In the genomic region with DNA sequence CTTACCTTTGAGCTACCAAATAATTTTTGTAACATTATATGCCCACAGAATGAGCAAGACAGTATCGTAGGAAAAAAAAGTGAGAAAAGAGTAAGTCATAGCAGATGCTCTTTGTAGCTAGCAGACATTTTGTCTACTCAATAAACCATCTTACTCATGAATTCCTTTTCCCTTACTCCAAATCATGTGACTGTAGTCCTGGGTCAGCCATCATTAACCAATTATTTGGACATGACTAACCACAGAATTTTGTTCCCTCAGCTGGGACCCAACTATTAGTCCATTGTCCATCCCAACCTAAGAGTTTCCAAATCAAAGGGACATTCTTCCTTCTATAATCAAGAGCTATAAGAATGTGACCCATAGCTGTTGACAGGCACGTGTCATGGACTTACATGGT, we compare ENCODE assay signal across 11 cellular contexts. TPM values are rescaled to one million over a fixed set of nuclear protein-coding genes. Genes with fewer than 3 reads are reported as not detected.
DNase-seq lines count a peak whose midpoint lies in the region; ATAC-seq and TF ChIP-seq lines count a peak whose summit lies in the region.
"Had no signal": no experiment of that assay in that cellular context is flagged by ENCODE, and none has a peak within 500 bp of the region (broad histone marks: within the 10 kb centered on the region; RNA-seq: fewer than 3 reads in every experiment).

No MANE protein-coding gene starts in this region.

- intact Hi-C loops in activated T-helper 1 cell treated with anti-CD3 and anti-CD28 coated beads, Interleukin-12 subunit alpha, Interleukin-12 subunit beta, Interleukin-2, Interleukin-4 antibody, amounts not matched to agents 30 ng/mL and 10 ng/mL and 1 ng/mL, durations not matched to agents 14 hours and 24 hours and 36 hours (cut with micrococcal nuclease), result loop anchor here (1.0 kb wide), 1 partner anchor 9 kb away; no protein-coding TSS in a partner anchor

- H3K27me3 ChIP-seq in gastroesophageal sphincter, result no peaks in the 10 kb centered on the region
- H3K27me3 ChIP-seq in subcutaneous abdominal adipose tissue (ENCODE audit: control insufficient read depth in 5 of 5, insufficient read depth in 4 of 5, low read length in 5 of 5), result no peaks in the 10 kb centered on the region

- no peaks in the 10 kb centered on the region for H3K36me3 ChIP-seq in gastroesophageal sphincter
- H3K36me3 ChIP-seq in subcutaneous abdominal adipose tissue (ENCODE audit: control insufficient read depth in 5 of 5, insufficient read depth in 5 of 5, low read length in 5 of 5), result peaks cover 0 to 4% (median 0%) of the 10 kb centered on the region in 5 donors

- H3K9ac ChIP-seq in subcutaneous abdominal adipose tissue (ENCODE audit: low read length in 5 of 5), result no peak overlapping the region

- H3K4me3 ChIP-seq in gastroesophageal sphincter (no peak overlapping the region), subcutaneous abdominal adipose tissue (ENCODE audit: low read depth in 1 of 5, low read length in 5 of 5) (no peak overlapping the region)

- H3K27ac ChIP-seq in gastroesophageal sphincter, result no peak overlapping the region
- H3K27ac ChIP-seq in subcutaneous abdominal adipose tissue (ENCODE audit: low read depth, low read length), result peak overlapping the region; percentile 80

- H3K9me3 ChIP-seq in gastroesophageal sphincter, result no peaks in the 10 kb centered on the region
- H3K9me3 ChIP-seq in subcutaneous abdominal adipose tissue (ENCODE audit: control insufficient read depth in 5 of 5, low read length in 5 of 5), result no peaks in the 10 kb centered on the region

- no peak for TF ChIP-seq CTCF in gastroesophageal sphincter (IDR thresholded peaks at IDR 0.05)

- no peak for DNase-seq in activated naive CD4-positive, alpha-beta T cell treated with anti-CD3 and anti-CD28 coated beads, Interleukin-2, amount 10 ng/mL, durations not matched to agents 7 days and 5 days
- DNase-seq in activated T-helper 1 cell treated with anti-CD3 and anti-CD28 coated beads, Interleukin-12 subunit alpha, Interleukin-12 subunit beta, Interleukin-2, Interleukin-4 antibody, amounts not matched to agents 30 ng/mL and 10 ng/mL and 1 ng/mL, durations not matched to agents 14 hours and 24 hours and 36 hours (ENCODE audit: low spot score), result no peak
- no peak for DNase-seq in Kasumi-1 (lab: John Stamatoyannopoulos, UW)
- DNase-seq in T-helper 2 cell treated with Interferon-gamma antibody and Interleukin-4, amounts not matched to agents 5 μg/mL and 100 μg/mL, for 36 hours (ENCODE audit: low spot score), result no peak
- DNase-seq: activated CD4-positive, alpha-beta T cell treated with anti-CD3 and anti-CD28 coated beads, Interleukin-2, amount 50 U/mL, for 1 hour; erythroblast; NCI-H524 treated with DMSO at 0.1 percent for 48 hours had no signal

- 58 to 61% methylated on average over 2 of the region's 2 CpGs for WGBS in gastroesophageal sphincter (ENCODE audit: low coverage in 1 of 2), 2 donors

- no peaks in the 10 kb centered on the region for H3K9me3 Mint-ChIP-seq in activated naive CD4-positive, alpha-beta T cell treated with anti-CD3 and anti-CD28 coated beads, Interleukin-2, amount 50 U/mL, for 24 hours
- no peaks in the 10 kb centered on the region for H3K9me3 Mint-ChIP-seq in activated naive CD4-positive, alpha-beta T cell treated with anti-CD3 and anti-CD28 coated beads, Interleukin-2, amount 10 ng/mL, durations not matched to agents 7 days and 5 days
- no peaks in the 10 kb centered on the region for H3K9me3 Mint-ChIP-seq in activated T-helper 1 cell treated with anti-CD3 and anti-CD28 coated beads, Interleukin-12 subunit alpha, Interleukin-12 subunit beta, Interleukin-2, Interleukin-4 antibody, amounts not matched to agents 30 ng/mL and 10 ng/mL and 1 ng/mL, durations not matched to agents 14 hours and 24 hours and 36 hours
- H3K9me3 Mint-ChIP-seq in T-helper 2 cell treated with Interferon-gamma antibody and Interleukin-4, amounts not matched to agents 5 μg/mL and 100 μg/mL, for 36 hours, result no peaks in the 10 kb centered on the region

- TF ChIP-seq POLR2A in gastroesophageal sphincter (IDR thresholded peaks at IDR 0.05), result no peak

- H3K27me3 Mint-ChIP-seq in activated naive CD4-positive, alpha-beta T cell treated with anti-CD3 and anti-CD28 coated beads, Interleukin-2, amount 50 U/mL, for 24 hours, result no peaks in the 10 kb centered on the region
- no peaks in the 10 kb centered on the region for H3K27me3 Mint-ChIP-seq in activated naive CD4-positive, alpha-beta T cell treated with anti-CD3 and anti-CD28 coated beads, Interleukin-2, amount 10 ng/mL, durations not matched to agents 7 days and 5 days
- no peaks in the 10 kb centered on the region for H3K27me3 Mint-ChIP-seq in activated T-helper 1 cell treated with anti-CD3 and anti-CD28 coated beads, Interleukin-12 subunit alpha, Interleukin-12 subunit beta, Interleukin-2, Interleukin-4 antibody, amounts not matched to agents 30 ng/mL and 10 ng/mL and 1 ng/mL, durations not matched to agents 14 hours and 24 hours and 36 hours (ENCODE audit: insufficient read depth)
- no peaks in the 10 kb centered on the region for H3K27me3 Mint-ChIP-seq in T-helper 2 cell treated with Interferon-gamma antibody and Interleukin-4, amounts not matched to agents 5 μg/mL and 100 μg/mL, for 36 hours (ENCODE audit: low read depth)

- no peak for TF ChIP-seq EP300 in gastroesophageal sphincter (IDR thresholded peaks at IDR 0.05)

- H3K36me3 Mint-ChIP-seq in activated naive CD4-positive, alpha-beta T cell treated with anti-CD3 and anti-CD28 coated beads, Interleukin-2, amount 50 U/mL, for 24 hours, result peaks cover 48% of the 10 kb centered on the region
- H3K36me3 Mint-ChIP-seq in activated naive CD4-positive, alpha-beta T cell treated with anti-CD3 and anti-CD28 coated beads, Interleukin-2, amount 10 ng/mL, durations not matched to agents 7 days and 5 days, result peaks cover 70% of the 10 kb centered on the region
- H3K36me3 Mint-ChIP-seq in activated T-helper 1 cell treated with anti-CD3 and anti-CD28 coated beads, Interleukin-12 subunit alpha, Interleukin-12 subunit beta, Interleukin-2, Interleukin-4 antibody, amounts not matched to agents 30 ng/mL and 10 ng/mL and 1 ng/mL, durations not matched to agents 14 hours and 24 hours and 36 hours (ENCODE audit: low read depth), result peaks cover 57% of the 10 kb centered on the region
- H3K36me3 Mint-ChIP-seq in T-helper 2 cell treated with Interferon-gamma antibody and Interleukin-4, amounts not matched to agents 5 μg/mL and 100 μg/mL, for 36 hours (ENCODE audit: low read depth), result peaks cover 70% of the 10 kb centered on the region

- CTCF ChIA-PET in activated naive CD4-positive, alpha-beta T cell treated with anti-CD3 and anti-CD28 coated beads, Interleukin-2, amount 10 ng/mL, durations not matched to agents 7 days and 5 days (lab: Charles Lee), result interaction anchor here (0.6 to 0.8 kb wide), 2 partner anchors 195 to 808 kb away, joined by 3 read pairs; no protein-coding TSS in a partner anchor

- H3K27ac Mint-ChIP-seq in activated naive CD4-positive, alpha-beta T cell treated with anti-CD3 and anti-CD28 coated beads, Interleukin-2, amount 50 U/mL, for 24 hours, result peak overlapping the region; percentile 93
- no peak overlapping the region for H3K27ac Mint-ChIP-seq in activated naive CD4-positive, alpha-beta T cell treated with anti-CD3 and anti-CD28 coated beads, Interleukin-2, amount 10 ng/mL, durations not matched to agents 7 days and 5 days
- H3K27ac Mint-ChIP-seq in activated T-helper 1 cell treated with anti-CD3 and anti-CD28 coated beads, Interleukin-12 subunit alpha, Interleukin-12 subunit beta, Interleukin-2, Interleukin-4 antibody, amounts not matched to agents 30 ng/mL and 10 ng/mL and 1 ng/mL, durations not matched to agents 14 hours and 24 hours and 36 hours, result peak overlapping the region; percentile 84
- no peak overlapping the region for H3K27ac Mint-ChIP-seq in T-helper 2 cell treated with Interferon-gamma antibody and Interleukin-4, amounts not matched to agents 5 μg/mL and 100 μg/mL, for 36 hours

- H3K4me1 ChIP-seq in gastroesophageal sphincter (peaks cover 29 to 100% (median 49%) of the 10 kb centered on the region in 3 donors), subcutaneous abdominal adipose tissue (ENCODE audit: control insufficient read depth in 5 of 5, insufficient read depth in 5 of 5, low read length in 5 of 5) (peaks cover 14 to 79% (median 75%) of the 10 kb centered on the region in 5 donors)

- peaks cover 89% of the 10 kb centered on the region for H3K4me1 Mint-ChIP-seq in activated naive CD4-positive, alpha-beta T cell treated with anti-CD3 and anti-CD28 coated beads, Interleukin-2, amount 50 U/mL, for 24 hours
- H3K4me1 Mint-ChIP-seq in activated naive CD4-positive, alpha-beta T cell treated with anti-CD3 and anti-CD28 coated beads, Interleukin-2, amount 10 ng/mL, durations not matched to agents 7 days and 5 days, result peaks cover 83% of the 10 kb centered on the region
- peaks cover 87% of the 10 kb centered on the region for H3K4me1 Mint-ChIP-seq in activated T-helper 1 cell treated with anti-CD3 and anti-CD28 coated beads, Interleukin-12 subunit alpha, Interleukin-12 subunit beta, Interleukin-2, Interleukin-4 antibody, amounts not matched to agents 30 ng/mL and 10 ng/mL and 1 ng/mL, durations not matched to agents 14 hours and 24 hours and 36 hours (ENCODE audit: low read depth)
- peaks cover 74% of the 10 kb centered on the region for H3K4me1 Mint-ChIP-seq in T-helper 2 cell treated with Interferon-gamma antibody and Interleukin-4, amounts not matched to agents 5 μg/mL and 100 μg/mL, for 36 hours (ENCODE audit: low read depth)

- ATAC-seq in gastroesophageal sphincter (peak; percentile 16), GM21576 (IDR thresholded peaks at IDR 0.05; ENCODE audit: unreplicated experiment) (no peak)

- H3K4me3 Mint-ChIP-seq in activated naive CD4-positive, alpha-beta T cell treated with anti-CD3 and anti-CD28 coated beads, Interleukin-2, amount 50 U/mL, for 24 hours, result peak overlapping the region; percentile 75
- no peak overlapping the region for H3K4me3 Mint-ChIP-seq in activated naive CD4-positive, alpha-beta T cell treated with anti-CD3 and anti-CD28 coated beads, Interleukin-2, amount 10 ng/mL, durations not matched to agents 7 days and 5 days
- H3K4me3 Mint-ChIP-seq in activated T-helper 1 cell treated with anti-CD3 and anti-CD28 coated beads, Interleukin-12 subunit alpha, Interleukin-12 subunit beta, Interleukin-2, Interleukin-4 antibody, amounts not matched to agents 30 ng/mL and 10 ng/mL and 1 ng/mL, durations not matched to agents 14 hours and 24 hours and 36 hours, result no peak overlapping the region
- no peak overlapping the region for H3K4me3 Mint-ChIP-seq in T-helper 2 cell treated with Interferon-gamma antibody and Interleukin-4, amounts not matched to agents 5 μg/mL and 100 μg/mL, for 36 hours

RNA-seq across cellular contexts. Expression of a gene that starts 11.4 kb away (rescaled TPM):
- 480 and 507 TPM in 2 replicates for total RNA-seq in activated T-helper 1 cell treated with anti-CD3 and anti-CD28 coated beads, Interleukin-12 subunit alpha, Interleukin-12 subunit beta, Interleukin-2, Interleukin-4 antibody, amounts not matched to agents 30 ng/mL and 10 ng/mL and 1 ng/mL, durations not matched to agents 14 hours and 24 hours and 36 hours
- 100 to 1,000 TPM; 345 to 432 (median 402) TPM for total RNA-seq in gastroesophageal sphincter

RNA-seq across cellular contexts. Expression of a gene that starts 52.8 kb away (rescaled TPM):
- 41.2 and 50.7 TPM in 2 replicates for total RNA-seq in activated T-helper 1 cell treated with anti-CD3 and anti-CD28 coated beads, Interleukin-12 subunit alpha, Interleukin-12 subunit beta, Interleukin-2, Interleukin-4 antibody, amounts not matched to agents 30 ng/mL and 10 ng/mL and 1 ng/mL, durations not matched to agents 14 hours and 24 hours and 36 hours
- 10 to 100 TPM in 3 of 4 donors, 1 to 10 TPM in 1; 6.7 to 22.2 (median 12.9) TPM for total RNA-seq in gastroesophageal sphincter

RNA-seq across cellular contexts. Expression of a gene that starts 55.2 kb away (rescaled TPM):
- 7.5 and 8.0 TPM in 2 replicates for total RNA-seq in activated T-helper 1 cell treated with anti-CD3 and anti-CD28 coated beads, Interleukin-12 subunit alpha, Interleukin-12 subunit beta, Interleukin-2, Interleukin-4 antibody, amounts not matched to agents 30 ng/mL and 10 ng/mL and 1 ng/mL, durations not matched to agents 14 hours and 24 hours and 36 hours
- 10 to 100 TPM; 26.2 to 31.0 (median 27.7) TPM for total RNA-seq in gastroesophageal sphincter

Comparison
In these comparisons a context has a peak if more than half of its experiments do, and no peak if none do; other contexts are left out.
1. H3K27ac Mint-ChIP-seq: peak in activated naive CD4-positive, alpha-beta T cell treated with anti-CD3 and anti-CD28 coated beads, Interleukin-2, amount 50 U/mL, for 24 hours (single experiment) and activated T-helper 1 cell treated with anti-CD3 and anti-CD28 coated beads, Interleukin-12 subunit alpha, Interleukin-12 subunit beta, Interleukin-2, Interleukin-4 antibody, amounts not matched to agents 30 ng/mL and 10 ng/mL and 1 ng/mL, durations not matched to agents 14 hours and 24 hours and 36 hours (single experiment); none in activated naive CD4-positive, alpha-beta T cell treated with anti-CD3 and anti-CD28 coated beads, Interleukin-2, amount 10 ng/mL, durations not matched to agents 7 days and 5 days (single experiment) and T-helper 2 cell treated with Interferon-gamma antibody and Interleukin-4, amounts not matched to agents 5 μg/mL and 100 μg/mL, for 36 hours (single experiment).